Comparison of ENCODE assay signal across 11 cellular contexts in genomic region chr2:111239107-111239506, GRCh38.
DNase-seq lines count a peak whose midpoint lies in the region; ATAC-seq lines count a peak whose summit lies in the region.
"Had no signal": no experiment of that assay in that cellular context is flagged by ENCODE, and none has a peak within 500 bp of the region (broad histone marks: within the 10 kb centered on the region; RNA-seq: fewer than 3 reads in every experiment).

No MANE protein-coding gene starts in this region.

- ATAC-seq in GM18508 (IDR thresholded peaks at IDR 0.05; ENCODE audit: insufficient read depth, unreplicated experiment) (peak; percentile 74), GM19455 (IDR thresholded peaks at IDR 0.05; ENCODE audit: unreplicated experiment) (peak; percentile 93), HG02938 (IDR thresholded peaks at IDR 0.05; ENCODE audit: unreplicated experiment) (peak; percentile 90)
- ATAC-seq: Right ventricle myocardium inferior had no signal

- DNase-seq in OCI-M1 (lab: John Stamatoyannopoulos, UW) (peak; percentile 42), NCI-H510A treated with DMSO at 0.1 percent for 48 hours (lab: John Stamatoyannopoulos, UW) (no peak), iPS-NIHi11 (ENCODE audit: low spot score) (no peak), NCI-H748 (lab: John Stamatoyannopoulos, UW; ENCODE audit: unreplicated experiment) (no peak)
- no peak for DNase-seq in activated CD4-positive, CD25-positive, alpha-beta regulatory T cell (lab: John Stamatoyannopoulos, UW)
- DNase-seq: CD8-positive, alpha-beta memory T cell; NCI-H187 had no signal
